ENCODE assay signal across 16 cellular contexts in the genomic region with DNA sequence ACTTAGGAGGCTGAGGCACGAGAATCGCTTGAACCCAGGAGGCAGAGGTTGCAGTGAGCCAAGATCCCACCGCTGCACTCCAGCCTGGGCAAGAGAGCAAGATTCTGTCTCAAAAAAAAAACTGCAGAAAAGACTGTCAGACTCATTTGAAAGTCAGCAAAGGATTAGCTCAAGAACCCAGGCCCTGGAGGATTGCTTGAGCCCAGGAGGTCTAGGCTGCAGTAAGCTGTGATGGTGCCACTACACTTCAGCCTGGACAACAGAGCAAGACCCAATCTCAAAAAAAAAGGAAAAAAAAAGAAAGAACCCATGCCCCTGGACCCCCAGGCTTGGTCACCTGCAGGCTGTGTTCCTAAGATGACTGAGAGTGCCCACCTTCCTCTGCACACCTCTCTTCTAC. TPM values are rescaled to one million over a fixed set of nuclear protein-coding genes. Genes with fewer than 3 reads are reported as not detected.
DNase-seq lines count a peak whose midpoint lies in the region; ATAC-seq and TF ChIP-seq lines count a peak whose summit lies in the region.
"Had no signal": no experiment of that assay in that cellular context is flagged by ENCODE, and none has a peak within 500 bp of the region (broad histone marks: within the 10 kb centered on the region; RNA-seq: fewer than 3 reads in every experiment).

No MANE protein-coding gene starts in this region.

- H2BK120ac ChIP-seq in mesendoderm (ENCODE audit: low read depth, low read length) = no peak overlapping the region

- H3K56ac ChIP-seq in mesendoderm (ENCODE audit: low read length) = no peak overlapping the region

- H3K79me2 ChIP-seq in mesendoderm (ENCODE audit: control insufficient read depth, insufficient read depth, low read length) = no peaks in the 10 kb centered on the region

- no peak overlapping the region for H3K9ac ChIP-seq in mesendoderm (ENCODE audit: low read length)
- H3K9ac ChIP-seq: BLaER1 treated with 17β-estradiol and CSF1 and Interleukin-3, amounts not matched to agents 10 nM and 100 nM had no signal

- WGBS in mesendoderm (ENCODE audit: extremely low coverage, insufficient coverage, low lambda C conversion rate) = no CpG with 5 or more reads among the region's 3 CpGs

- no peak overlapping the region for H3K4me3 Mint-ChIP-seq in activated naive CD8-positive, alpha-beta T cell treated with anti-CD3 and anti-CD28 coated beads, Interleukin-2, amount 10 ng/mL, durations not matched to agents 7 days and 5 days
- no peak overlapping the region for H3K4me3 Mint-ChIP-seq in activated naive CD8-positive, alpha-beta T cell treated with anti-CD3 and anti-CD28 coated beads for 36 hours
- no peak overlapping the region for H3K4me3 Mint-ChIP-seq in nephron
- H3K4me3 Mint-ChIP-seq in stimulated activated effector memory CD8-positive, alpha-beta T cell treated with anti-CD3 and anti-CD28 coated beads, Interleukin-12 subunit alpha, Interleukin-12 subunit beta, amount 100 ng/mL, for 72 hours = no peak overlapping the region
- H3K4me3 Mint-ChIP-seq: CD4-positive, CD25-positive, alpha-beta regulatory T cell had no signal

- no peak overlapping the region for H3K4me2 ChIP-seq in mesendoderm (ENCODE audit: low read length)
- H3K4me2 ChIP-seq: BLaER1 treated with 17β-estradiol and CSF1 and Interleukin-3, amounts not matched to agents 10 nM and 100 nM had no signal

- H3K79me1 ChIP-seq in mesendoderm (ENCODE audit: low read length) = no peaks in the 10 kb centered on the region

- peaks cover 2% of the 10 kb centered on the region for H3K9me3 Mint-ChIP-seq in activated naive CD8-positive, alpha-beta T cell treated with anti-CD3 and anti-CD28 coated beads, Interleukin-2, amount 10 ng/mL, durations not matched to agents 7 days and 5 days
- peaks cover 2% of the 10 kb centered on the region for H3K9me3 Mint-ChIP-seq in activated naive CD8-positive, alpha-beta T cell treated with anti-CD3 and anti-CD28 coated beads for 36 hours
- no peaks in the 10 kb centered on the region for H3K9me3 Mint-ChIP-seq in nephron
- H3K9me3 Mint-ChIP-seq in stimulated activated effector memory CD8-positive, alpha-beta T cell treated with anti-CD3 and anti-CD28 coated beads, Interleukin-12 subunit alpha, Interleukin-12 subunit beta, amount 100 ng/mL, for 72 hours = no peaks in the 10 kb centered on the region
- H3K9me3 Mint-ChIP-seq: CD4-positive, CD25-positive, alpha-beta regulatory T cell had no signal

- no peak for TF ChIP-seq CTCF in Panc1 (IDR thresholded peaks at IDR 0.05)
- TF ChIP-seq CTCF in nephron (IDR thresholded peaks at IDR 0.05; ENCODE audit: unreplicated experiment in 3 of 3) = no peak

- peaks cover 2% of the 10 kb centered on the region for H3K36me3 Mint-ChIP-seq in activated naive CD8-positive, alpha-beta T cell treated with anti-CD3 and anti-CD28 coated beads, Interleukin-2, amount 10 ng/mL, durations not matched to agents 7 days and 5 days
- H3K36me3 Mint-ChIP-seq in activated naive CD8-positive, alpha-beta T cell treated with anti-CD3 and anti-CD28 coated beads for 36 hours = no peaks in the 10 kb centered on the region
- H3K36me3 Mint-ChIP-seq in nephron (ENCODE audit: low read depth) = no peaks in the 10 kb centered on the region
- no peaks in the 10 kb centered on the region for H3K36me3 Mint-ChIP-seq in stimulated activated effector memory CD8-positive, alpha-beta T cell treated with anti-CD3 and anti-CD28 coated beads, Interleukin-12 subunit alpha, Interleukin-12 subunit beta, amount 100 ng/mL, for 72 hours
- H3K36me3 Mint-ChIP-seq: CD4-positive, CD25-positive, alpha-beta regulatory T cell had no signal

- H3K4me1 ChIP-seq in Panc1 (ENCODE audit: control insufficient read depth, insufficient read depth, low read length) (peaks cover 42% of the 10 kb centered on the region), mesendoderm (ENCODE audit: control insufficient read depth, low read depth, low read length) (peaks cover 4% of the 10 kb centered on the region)

- no TSS peak for BruUV-seq in Panc1 (replicated peaks; lab: Mats Ljungman, UMichigan)

- H3K18ac ChIP-seq in mesendoderm (ENCODE audit: low read length) = no peak overlapping the region

- H3K27ac ChIP-seq in Panc1 (ENCODE audit: low read length) (peak overlapping the region; percentile 80), mesendoderm (ENCODE audit: low read depth, low read length) (no peak overlapping the region)
- H3K27ac ChIP-seq: BLaER1 treated with 17β-estradiol and CSF1 and Interleukin-3, amounts not matched to agents 10 nM and 100 nM had no signal

- H2BK15ac ChIP-seq in mesendoderm (replicated peaks; ENCODE audit: low read depth) = no peak overlapping the region

- peaks cover 52% of the 10 kb centered on the region for H3K4me1 Mint-ChIP-seq in activated naive CD8-positive, alpha-beta T cell treated with anti-CD3 and anti-CD28 coated beads, Interleukin-2, amount 10 ng/mL, durations not matched to agents 7 days and 5 days
- H3K4me1 Mint-ChIP-seq in activated naive CD8-positive, alpha-beta T cell treated with anti-CD3 and anti-CD28 coated beads for 36 hours = peaks cover 10% of the 10 kb centered on the region
- peaks cover 37% of the 10 kb centered on the region for H3K4me1 Mint-ChIP-seq in nephron
- peaks cover 20% of the 10 kb centered on the region for H3K4me1 Mint-ChIP-seq in stimulated activated effector memory CD8-positive, alpha-beta T cell treated with anti-CD3 and anti-CD28 coated beads, Interleukin-12 subunit alpha, Interleukin-12 subunit beta, amount 100 ng/mL, for 72 hours

- H3K36me3 ChIP-seq in Panc1 (ENCODE audit: control insufficient read depth, insufficient read depth, low read length) = no peaks in the 10 kb centered on the region
- no peaks in the 10 kb centered on the region for H3K36me3 ChIP-seq in mesendoderm (ENCODE audit: control insufficient read depth, insufficient read depth, low read length)
- H3K36me3 ChIP-seq: BLaER1 treated with 17β-estradiol and CSF1 and Interleukin-3, amounts not matched to agents 10 nM and 100 nM had no signal

- no peak overlapping the region for H2BK5ac ChIP-seq in mesendoderm (ENCODE audit: low read length)

- no peak overlapping the region for H3K4me3 ChIP-seq in Panc1 (ENCODE audit: low read depth in 2 of 2, low read length in 2 of 2)
- no peak overlapping the region for H3K4me3 ChIP-seq in mesendoderm (ENCODE audit: low read length)
- H3K4me3 ChIP-seq: BLaER1 treated with 17β-estradiol and CSF1 and Interleukin-3, amounts not matched to agents 10 nM and 100 nM; GM12878 had no signal

- CTCF ChIA-PET in Panc1 (lab: Charles Lee) = no interaction called here

- POLR2A ChIA-PET in activated naive CD8-positive, alpha-beta T cell treated with anti-CD3 and anti-CD28 coated beads, Interleukin-2, amount 10 ng/mL, durations not matched to agents 7 days and 5 days (lab: Charles Lee) = interaction anchor here (0.9 to 1.4 kb wide), 2 partner anchors 8 to 9 kb away, joined by 3 to 8 read pairs; no protein-coding TSS in a partner anchor
- POLR2A ChIA-PET in Panc1 (lab: Charles Lee) = no interaction called here

- H2AK5ac ChIP-seq in mesendoderm (ENCODE audit: low read length) = no peak overlapping the region

- no peak for DNase-seq in activated naive CD8-positive, alpha-beta T cell treated with anti-CD3 and anti-CD28 coated beads, Interleukin-2, amount 10 ng/mL, durations not matched to agents 7 days and 5 days
- no peak for DNase-seq in activated naive CD8-positive, alpha-beta T cell treated with anti-CD3 and anti-CD28 coated beads for 36 hours
- DNase-seq in Panc1 (ENCODE audit: low read depth, low spot score) (no peak), mesendoderm (no peak)
- no peak for DNase-seq in stimulated activated effector memory CD8-positive, alpha-beta T cell treated with anti-CD3 and anti-CD28 coated beads, Interleukin-12 subunit alpha, Interleukin-12 subunit beta, amount 100 ng/mL, for 72 hours (ENCODE audit: low spot score in 2 of 2)
- DNase-seq: 8988T; ACHN; CD4-positive, CD25-positive, alpha-beta regulatory T cell; DMS79; HCEC 1CT had no signal

- H3K4ac ChIP-seq in mesendoderm (ENCODE audit: low read depth, low read length) = no peak overlapping the region

- peak overlapping the region; percentile 68 for H3K27ac Mint-ChIP-seq in activated naive CD8-positive, alpha-beta T cell treated with anti-CD3 and anti-CD28 coated beads, Interleukin-2, amount 10 ng/mL, durations not matched to agents 7 days and 5 days
- H3K27ac Mint-ChIP-seq in activated naive CD8-positive, alpha-beta T cell treated with anti-CD3 and anti-CD28 coated beads for 36 hours = no peak overlapping the region
- peak overlapping the region in 2 of 3 experiments; percentile 20 to 59 for H3K27ac Mint-ChIP-seq in nephron
- no peak overlapping the region for H3K27ac Mint-ChIP-seq in stimulated activated effector memory CD8-positive, alpha-beta T cell treated with anti-CD3 and anti-CD28 coated beads, Interleukin-12 subunit alpha, Interleukin-12 subunit beta, amount 100 ng/mL, for 72 hours
- H3K27ac Mint-ChIP-seq: CD4-positive, CD25-positive, alpha-beta regulatory T cell had no signal

- ATAC-seq in activated naive CD8-positive, alpha-beta T cell treated with anti-CD3 and anti-CD28 coated beads, Interleukin-2, amount 10 ng/mL, durations not matched to agents 7 days and 5 days (ENCODE audit: low read depth) = no peak
- no peak for ATAC-seq in Panc1
- ATAC-seq in stimulated activated effector memory CD8-positive, alpha-beta T cell treated with anti-CD3 and anti-CD28 coated beads, Interleukin-12 subunit alpha, Interleukin-12 subunit beta, amount 100 ng/mL, for 72 hours = no peak
- ATAC-seq: GM12878 had no signal

- in situ Hi-C loops in Panc1 (cut with HindIII; ENCODE audit: low pct_unique_long_range_greater_than_20kb, low sequenced_read_pairs) = no loop called here

- H3K27me3 ChIP-seq in Panc1 (ENCODE audit: control insufficient read depth, insufficient read depth, low read length) (no peaks in the 10 kb centered on the region), mesendoderm (ENCODE audit: insufficient read depth, low read length, poor library complexity) (no peaks in the 10 kb centered on the region)

- H3K27me3 Mint-ChIP-seq in activated naive CD8-positive, alpha-beta T cell treated with anti-CD3 and anti-CD28 coated beads, Interleukin-2, amount 10 ng/mL, durations not matched to agents 7 days and 5 days = no peaks in the 10 kb centered on the region
- no peaks in the 10 kb centered on the region for H3K27me3 Mint-ChIP-seq in activated naive CD8-positive, alpha-beta T cell treated with anti-CD3 and anti-CD28 coated beads for 36 hours
- H3K27me3 Mint-ChIP-seq in nephron (ENCODE audit: low read depth) = peaks cover 27% of the 10 kb centered on the region
- H3K27me3 Mint-ChIP-seq: CD4-positive, CD25-positive, alpha-beta regulatory T cell had no signal

- no peak overlapping the region for H3K23ac ChIP-seq in mesendoderm (ENCODE audit: low read length)

- intact Hi-C loops in Panc1 (cut with micrococcal nuclease; ENCODE audit: unreplicated experiment) = no loop called here

- no peak overlapping the region for H4K8ac ChIP-seq in mesendoderm (ENCODE audit: low read depth, low read length)

- no peaks in the 10 kb centered on the region for H3K9me3 ChIP-seq in Panc1 (ENCODE audit: control insufficient read depth, insufficient read depth, low read depth, low read length)
- H3K9me3 ChIP-seq: BLaER1 treated with 17β-estradiol and CSF1 and Interleukin-3, amounts not matched to agents 10 nM and 100 nM had no signal

- no peak overlapping the region for H4K5ac ChIP-seq in mesendoderm (ENCODE audit: low read length)

RNA-seq across cellular contexts. Expression of a gene that starts 16.2 kb away (rescaled TPM):
- total RNA-seq in activated naive CD8-positive, alpha-beta T cell treated with anti-CD3 and anti-CD28 coated beads, Interleukin-2, amount 10 ng/mL, durations not matched to agents 7 days and 5 days = 100 to 1,000 TPM; 508 to 564 TPM
- total RNA-seq in activated naive CD8-positive, alpha-beta T cell treated with anti-CD3 and anti-CD28 coated beads for 36 hours = 100 to 1,000 TPM; 282 to 288 TPM
- 34.4 TPM for total RNA-seq in Panc1 (2021; ENCODE audit: unreplicated experiment)
- polyA plus RNA-seq in Panc1 (2012; ENCODE audit: insufficient read length) = 40.7 TPM
- 1.0 TPM for polyA plus RNA-seq in mesendoderm (2013, experiment 1 of 2)
- polyA plus RNA-seq in mesendoderm (2013, experiment 2 of 2) = 0.84 TPM
- polyA plus RNA-seq: CD4-positive, CD25-positive, alpha-beta regulatory T cell had no signal

RNA-seq across cellular contexts. Expression of a gene that starts 36.3 kb away (rescaled TPM):
- total RNA-seq in activated naive CD8-positive, alpha-beta T cell treated with anti-CD3 and anti-CD28 coated beads, Interleukin-2, amount 10 ng/mL, durations not matched to agents 7 days and 5 days = 100 to 1,000 TPM; 125 to 142 TPM
- 10 to 100 TPM; 47.9 to 50.7 TPM for total RNA-seq in activated naive CD8-positive, alpha-beta T cell treated with anti-CD3 and anti-CD28 coated beads for 36 hours
- total RNA-seq in Panc1 (2021; ENCODE audit: unreplicated experiment) = not detected
- polyA plus RNA-seq in Panc1 (2012; ENCODE audit: insufficient read length) = not detected
- polyA plus RNA-seq in mesendoderm (2013, experiment 1 of 2) = not detected
- not detected for polyA plus RNA-seq in mesendoderm (2013, experiment 2 of 2)
- total RNA-seq: G401, H4, HT-29 had no signal

RNA-seq across cellular contexts. Expression of a gene that starts 59.0 kb away (rescaled TPM):
- total RNA-seq in activated naive CD8-positive, alpha-beta T cell treated with anti-CD3 and anti-CD28 coated beads, Interleukin-2, amount 10 ng/mL, durations not matched to agents 7 days and 5 days = 10 to 100 TPM; 24.2 to 27.5 TPM
- 1 to 10 TPM; 2.8 to 3.5 TPM for total RNA-seq in activated naive CD8-positive, alpha-beta T cell treated with anti-CD3 and anti-CD28 coated beads for 36 hours
- total RNA-seq in Panc1 (2021; ENCODE audit: unreplicated experiment) = 6.7 TPM
- 16.2 TPM for polyA plus RNA-seq in Panc1 (2012; ENCODE audit: insufficient read length)
- polyA plus RNA-seq in mesendoderm (2013, experiment 1 of 2) = 3.3 TPM
- polyA plus RNA-seq in mesendoderm (2013, experiment 2 of 2) = 3.4 TPM

Comparison
In these comparisons a context has a peak if more than half of its experiments do, and no peak if none do; other contexts are left out.
1. H3K27ac Mint-ChIP-seq: peak in activated naive CD8-positive, alpha-beta T cell treated with anti-CD3 and anti-CD28 coated beads, Interleukin-2, amount 10 ng/mL, durations not matched to agents 7 days and 5 days (single experiment) and nephron (2 of 3); none in activated naive CD8-positive, alpha-beta T cell treated with anti-CD3 and anti-CD28 coated beads for 36 hours (single experiment) and stimulated activated effector memory CD8-positive, alpha-beta T cell treated with anti-CD3 and anti-CD28 coated beads, Interleukin-12 subunit alpha, Interleukin-12 subunit beta, amount 100 ng/mL, for 72 hours (single experiment).
2. RNA of a gene that starts 36.3 kb away (total RNA-seq): 125 to 142 TPM in activated naive CD8-positive, alpha-beta T cell treated with anti-CD3 and anti-CD28 coated beads, Interleukin-2, amount 10 ng/mL, durations not matched to agents 7 days and 5 days and 47.9 to 50.7 TPM in activated naive CD8-positive, alpha-beta T cell treated with anti-CD3 and anti-CD28 coated beads for 36 hours; not detected in Panc1 (single experiment); every median in the first group is over 10 times any median in the second.